Comparison of ENCODE assay signal across 1 cellular context in genomic region chr5:177355162-177355867, GRCh38.
TF ChIP-seq lines count a peak whose summit lies in the region.

No MANE protein-coding gene starts in this region.

TF ChIP-seq in liver, 16 proteins besides CTCF, POLR2A, EP300 and RAD21 (continued from another document):
- no peak for TF ChIP-seq REST (IDR thresholded peaks at IDR 0.05)
